Comparison of ENCODE assay signal across 10 cellular contexts in genomic region chr9:114370251-114370984, GRCh38. TPM values are rescaled to one million over a fixed set of nuclear protein-coding genes. Genes with fewer than 3 reads are reported as not detected.
DNase-seq lines count a peak whose midpoint lies in the region; ATAC-seq, FAIRE-seq and TF ChIP-seq lines count a peak whose summit lies in the region.
"Had no signal": no experiment of that assay in that cellular context is flagged by ENCODE, and none has a peak within 500 bp of the region (broad histone marks: within the 10 kb centered on the region; RNA-seq: fewer than 3 reads in every experiment).

No MANE protein-coding gene starts in this region.

- no peak overlapping the region for H3K9ac ChIP-seq in kidney (ENCODE audit: low read length in 2 of 2)

- H3K9me3 ChIP-seq in kidney (ENCODE audit: control insufficient read depth in 1 of 2, low read length in 2 of 2) (no peaks in the 10 kb centered on the region), upper lobe of right lung (no peaks in the 10 kb centered on the region)
- H3K9me3 ChIP-seq: pancreas had no signal

- H3K4me1 ChIP-seq in kidney (ENCODE audit: control insufficient read depth in 1 of 2, insufficient read depth in 1 of 2, low read depth in 1 of 2, low read length in 2 of 2) (peaks cover 0 to 8% of the 10 kb centered on the region in 2 donors), upper lobe of right lung (peaks cover 54% of the 10 kb centered on the region)
- H3K4me1 ChIP-seq: pancreas had no signal

- H3K9me3 Mint-ChIP-seq in activated naive CD4-positive, alpha-beta T cell treated with anti-CD3 and anti-CD28 coated beads, Interleukin-2, amount 10 ng/mL, durations not matched to agents 7 days and 5 days = no peaks in the 10 kb centered on the region
- no peaks in the 10 kb centered on the region for H3K9me3 Mint-ChIP-seq in activated B cell treated with CpG ODN at 0.5 μM for 24 hours

- DNase-seq in activated naive CD4-positive, alpha-beta T cell treated with anti-CD3 and anti-CD28 coated beads, Interleukin-2, amount 10 ng/mL, durations not matched to agents 7 days and 5 days = no peak
- DNase-seq in activated naive CD4-positive, alpha-beta T cell treated with anti-CD3 and anti-CD28 coated beads, Interleukin-2, amount 50 U/mL, for 16 hours = no peak
- DNase-seq in activated B cell treated with CpG ODN at 0.5 μM for 24 hours (no peak), kidney (peak; percentile 55), upper lobe of right lung (peak; percentile 46), AML-193 (lab: John Stamatoyannopoulos, UW) (no peak)
- no peak for DNase-seq in stimulated activated CD4-positive, alpha-beta T cell treated with anti-CD3 and anti-CD28 coated beads, Interleukin-4, amount 100 ng/mL, for 24 hours

- peaks cover 96% of the 10 kb centered on the region for H3K4me1 Mint-ChIP-seq in activated naive CD4-positive, alpha-beta T cell treated with anti-CD3 and anti-CD28 coated beads, Interleukin-2, amount 10 ng/mL, durations not matched to agents 7 days and 5 days
- peaks cover 98% of the 10 kb centered on the region for H3K4me1 Mint-ChIP-seq in activated B cell treated with CpG ODN at 0.5 μM for 24 hours

- intact Hi-C loops in activated B cell treated with CpG ODN at 0.5 μM for 24 hours (cut with micrococcal nuclease) = no loop called here
- intact Hi-C loops in kidney (cut with DNase I) = no loop called here
- intact Hi-C loops in upper lobe of right lung (cut with DNase I) = no loop called here

- no peak overlapping the region for H3K27ac ChIP-seq in kidney (ENCODE audit: low read depth in 2 of 2, low read length in 2 of 2)
- peak overlapping the region; percentile 55 for H3K27ac ChIP-seq in upper lobe of right lung
- H3K27ac ChIP-seq: pancreas had no signal

- TF ChIP-seq CTCF in activated B cell treated with CpG ODN at 0.5 μM for 24 hours (IDR thresholded peaks at IDR 0.05) = no peak
- no peak for TF ChIP-seq CTCF in kidney (IDR thresholded peaks at IDR 0.05; ENCODE audit: borderline replicate concordance, extremely low read depth, insufficient read depth)
- no peak for TF ChIP-seq CTCF in upper lobe of right lung (IDR thresholded peaks at IDR 0.05)

- H3K27me3 ChIP-seq in upper lobe of right lung = no peaks in the 10 kb centered on the region
- H3K27me3 ChIP-seq: pancreas had no signal

- H3K36me3 Mint-ChIP-seq in activated naive CD4-positive, alpha-beta T cell treated with anti-CD3 and anti-CD28 coated beads, Interleukin-2, amount 10 ng/mL, durations not matched to agents 7 days and 5 days = peaks cover 84% of the 10 kb centered on the region
- H3K36me3 Mint-ChIP-seq in activated B cell treated with CpG ODN at 0.5 μM for 24 hours (ENCODE audit: low read depth) = peaks cover 85% of the 10 kb centered on the region

- CTCF ChIA-PET in activated naive CD4-positive, alpha-beta T cell treated with anti-CD3 and anti-CD28 coated beads, Interleukin-2, amount 10 ng/mL, durations not matched to agents 7 days and 5 days (lab: Charles Lee) = interaction anchor here (5.6 kb wide), 1 partner anchor 16 kb away, joined by 65 read pairs; the partner anchor contains the start of gene AKNA
- CTCF ChIA-PET in activated B cell treated with CpG ODN at 0.5 μM for 24 hours (lab: Charles Lee) = interaction anchor here (3.6 kb wide), 1 partner anchor 14 kb away, joined by 46 read pairs; the partner anchor contains the start of gene AKNA

- H3K36me3 ChIP-seq in kidney (ENCODE audit: control insufficient read depth in 1 of 2, insufficient read depth in 2 of 2, low read length in 2 of 2) (peaks cover 0 to 13% of the 10 kb centered on the region in 2 donors), upper lobe of right lung (peaks cover 63% of the 10 kb centered on the region)

- ATAC-seq in activated B cell treated with CpG ODN at 0.5 μM for 24 hours (ENCODE audit: low read depth) = no peak
- no peak for ATAC-seq in upper lobe of right lung
- no peak for ATAC-seq in HG02840 (IDR thresholded peaks at IDR 0.05; ENCODE audit: low FRiP score, unreplicated experiment)
- ATAC-seq: Panc1, pancreas had no signal

- no peak for FAIRE-seq in kidney (lab: Jason Lieb, UNC)
- FAIRE-seq: pancreas had no signal

- H3K4me3 ChIP-seq in kidney (ENCODE audit: low read length in 2 of 2) = no peak overlapping the region
- no peak overlapping the region for H3K4me3 ChIP-seq in upper lobe of right lung
- H3K4me3 ChIP-seq: pancreas had no signal

- H3K27me3 Mint-ChIP-seq in activated naive CD4-positive, alpha-beta T cell treated with anti-CD3 and anti-CD28 coated beads, Interleukin-2, amount 10 ng/mL, durations not matched to agents 7 days and 5 days = no peaks in the 10 kb centered on the region
- H3K27me3 Mint-ChIP-seq in activated B cell treated with CpG ODN at 0.5 μM for 24 hours = no peaks in the 10 kb centered on the region

- H3K4me3 Mint-ChIP-seq in activated naive CD4-positive, alpha-beta T cell treated with anti-CD3 and anti-CD28 coated beads, Interleukin-2, amount 10 ng/mL, durations not matched to agents 7 days and 5 days = no peak overlapping the region
- peak overlapping the region; percentile 21 for H3K4me3 Mint-ChIP-seq in activated B cell treated with CpG ODN at 0.5 μM for 24 hours

- POLR2A ChIA-PET in activated B cell treated with CpG ODN at 0.5 μM for 24 hours (lab: Charles Lee) = interaction anchor here (0.6 to 15.2 kb wide), 3 partner anchors 17 to 22 kb away, joined by 5 to 913 read pairs (median 7); partner anchors contain the start of gene AKNA

- peak overlapping the region; percentile 94 for H3K27ac Mint-ChIP-seq in activated naive CD4-positive, alpha-beta T cell treated with anti-CD3 and anti-CD28 coated beads, Interleukin-2, amount 10 ng/mL, durations not matched to agents 7 days and 5 days
- peak overlapping the region; percentile 98 for H3K27ac Mint-ChIP-seq in activated B cell treated with CpG ODN at 0.5 μM for 24 hours

RNA-seq across cellular contexts. Expression of gene AKNA, which starts 17.4 kb away (rescaled TPM):
- total RNA-seq in activated B cell treated with CpG ODN at 0.5 μM for 24 hours (283 and 322 TPM in 2 replicates), kidney (52.1 TPM), upper lobe of right lung (54.7 TPM)
- 6.1 TPM for polyA plus RNA-seq in kidney (ENCODE audit: insufficient read depth, low read depth, low replicate concordance)

RNA-seq across cellular contexts. Expression of gene ORM2, which starts 40.7 kb away (rescaled TPM):
- total RNA-seq in activated B cell treated with CpG ODN at 0.5 μM for 24 hours = not detected in 2 replicates
- total RNA-seq in kidney = not detected
- polyA plus RNA-seq in kidney (ENCODE audit: insufficient read depth, low read depth, low replicate concordance) = not detected
- total RNA-seq in upper lobe of right lung = 3.9 TPM

RNA-seq across cellular contexts. Expression of gene ORM1, which starts 47.5 kb away (rescaled TPM):
- total RNA-seq in activated B cell treated with CpG ODN at 0.5 μM for 24 hours = not detected in 2 replicates
- not detected for total RNA-seq in kidney
- 0.73 TPM for polyA plus RNA-seq in kidney (ENCODE audit: insufficient read depth, low read depth, low replicate concordance)
- total RNA-seq in upper lobe of right lung = 5.2 TPM

Comparison
In these comparisons a context has a peak if more than half of its experiments do, and no peak if none do; other contexts are left out.
1. DNase-seq: peak in kidney (single experiment) and upper lobe of right lung (single experiment); none in activated naive CD4-positive, alpha-beta T cell treated with anti-CD3 and anti-CD28 coated beads, Interleukin-2, amount 10 ng/mL, durations not matched to agents 7 days and 5 days (single experiment), activated naive CD4-positive, alpha-beta T cell treated with anti-CD3 and anti-CD28 coated beads, Interleukin-2, amount 50 U/mL, for 16 hours (single experiment), activated B cell treated with CpG ODN at 0.5 μM for 24 hours (single experiment), AML-193 (0 of 2) and stimulated activated CD4-positive, alpha-beta T cell treated with anti-CD3 and anti-CD28 coated beads, Interleukin-4, amount 100 ng/mL, for 24 hours (single experiment).